Comparison of ENCODE assay signal across 8 cellular contexts in genomic region chr12:117119592-117120198, GRCh38. TPM values are rescaled to one million over a fixed set of nuclear protein-coding genes. Genes with fewer than 3 reads are reported as not detected.
DNase-seq lines count a peak whose midpoint lies in the region; ATAC-seq and TF ChIP-seq lines count a peak whose summit lies in the region.

No MANE protein-coding gene starts in this region.

- no peaks in the 10 kb centered on the region for H3K9me3 Mint-ChIP-seq in CD4-positive, alpha-beta T cell

- in situ Hi-C loops in astrocyte of the cerebellum (cut with HindIII; ENCODE audit: low sequenced_read_pairs): no loop called here

- no peak overlapping the region for H3K27ac ChIP-seq in CD4-positive, alpha-beta T cell (ENCODE audit: low read depth, low read length)
- no peak overlapping the region for H3K27ac ChIP-seq in aorta (ENCODE audit: low read depth in 1 of 2, low read length in 2 of 2)

- H3K27ac Mint-ChIP-seq in CD4-positive, alpha-beta T cell: no peak overlapping the region

- no peaks in the 10 kb centered on the region for H3K27me3 Mint-ChIP-seq in CD4-positive, alpha-beta T cell

- H3K27me3 ChIP-seq in CD4-positive, alpha-beta T cell (ENCODE audit: control insufficient read depth, insufficient read depth, low read length): no peaks in the 10 kb centered on the region
- H3K27me3 ChIP-seq in aorta (ENCODE audit: control insufficient read depth in 1 of 2, insufficient read depth in 2 of 2, low read length in 1 of 2): no peaks in the 10 kb centered on the region

- H3K36me3 Mint-ChIP-seq in CD4-positive, alpha-beta T cell (ENCODE audit: low read depth): no peaks in the 10 kb centered on the region

- TF ChIP-seq CTCF in CD4-positive, alpha-beta T cell (IDR thresholded peaks at IDR 0.05): peak; percentile 81
- peak; percentile 53 for TF ChIP-seq CTCF in astrocyte of the cerebellum (IDR thresholded peaks at IDR 0.05; ENCODE audit: low read depth, low read length, missing control alignments)

- POLR2A ChIA-PET in CD4-positive, alpha-beta T cell (lab: Charles Lee): no interaction called here

- no peak overlapping the region for H3K4me3 ChIP-seq in astrocyte of the cerebellum (ENCODE audit: low read depth, low read length)
- no peak overlapping the region for H3K4me3 ChIP-seq in aorta (ENCODE audit: low read length in 2 of 2)

- no peak for ATAC-seq in CD4-positive, alpha-beta T cell (ENCODE audit: poor library complexity)
- ATAC-seq in GM19351 (IDR thresholded peaks at IDR 0.05; ENCODE audit: unreplicated experiment): peak; percentile 58
- ATAC-seq in aorta (ENCODE audit: low FRiP score): peak; percentile 28
- no peak for ATAC-seq in GM21515 (IDR thresholded peaks at IDR 0.05; ENCODE audit: unreplicated experiment)

- no peaks in the 10 kb centered on the region for H3K9me3 ChIP-seq in CD4-positive, alpha-beta T cell (ENCODE audit: control insufficient read depth, low read length)
- H3K9me3 ChIP-seq in aorta (ENCODE audit: control insufficient read depth, low read length): no peaks in the 10 kb centered on the region

- no peaks in the 10 kb centered on the region for H3K4me1 Mint-ChIP-seq in CD4-positive, alpha-beta T cell (ENCODE audit: low read depth)

- no peak overlapping the region for H3K4me3 Mint-ChIP-seq in CD4-positive, alpha-beta T cell

- intact Hi-C loops in CD4-positive, alpha-beta T cell (cut with DNase I, micrococcal nuclease): loop anchor here (1.0 to 5.0 kb wide), 3 partner anchors 94 to 417 kb away; no protein-coding TSS in a partner anchor
- intact Hi-C loops in aorta (cut with DNase I): loop anchor here (2.0 to 5.0 kb wide), 2 partner anchors 92 to 93 kb away; no protein-coding TSS in a partner anchor

- CTCF ChIA-PET in CD4-positive, alpha-beta T cell (lab: Charles Lee): interaction anchor here (0.8 to 1.5 kb wide), 3 partner anchors 94 to 416 kb away, joined by 3 to 8 read pairs (median 4); no protein-coding TSS in a partner anchor

- peak in 1 of 10 experiments; percentile 8 for DNase-seq in CD4-positive, alpha-beta T cell
- DNase-seq in NCI-H82 treated with DMSO at 0.1 percent for 48 hours (lab: John Stamatoyannopoulos, UW; ENCODE audit: unreplicated experiment) (peak; percentile 31), astrocyte of the cerebellum (ENCODE audit: low read depth) (no peak), kidney tubule cell (ENCODE audit: low spot score) (peak; percentile 59), aorta (peak in 1 of 2 donors; percentile 33), SKM-1 treated with dmso at 0.1 percent for 144 hours (lab: John Stamatoyannopoulos, UW; ENCODE audit: unreplicated experiment) (no peak)

- H3K36me3 ChIP-seq in aorta (ENCODE audit: control insufficient read depth in 1 of 2, insufficient read depth in 2 of 2, low read length in 1 of 2): no peaks in the 10 kb centered on the region

- H3K4me1 ChIP-seq in aorta (ENCODE audit: control insufficient read depth in 1 of 2, insufficient read depth in 2 of 2, low read length in 2 of 2): no peaks in the 10 kb centered on the region

- 64 to 67% methylated on average over 6 of the region's 6 CpGs for WGBS in aorta, 2 donors

RNA-seq across cellular contexts. Expression of gene TESC, which starts 20.5 kb away (rescaled TPM):
- total RNA-seq in CD4-positive, alpha-beta T cell: 1 to 10 TPM; 2.7 to 3.0 TPM
- 10 to 100 TPM in 1 of 2 donors, 1 to 10 TPM in 1; 5.4 to 17.1 TPM for total RNA-seq in aorta
- 1 to 10 TPM in 1 of 2 donors, under 1 TPM in 1; 0.38 to 1.2 TPM for polyA plus RNA-seq in aorta

Comparison
In these comparisons a context has a peak if more than half of its experiments do, and no peak if none do; other contexts are left out.
1. ATAC-seq: peak in GM19351 (single experiment) and aorta (single experiment); none in CD4-positive, alpha-beta T cell (single experiment) and GM21515 (single experiment).
2. DNase-seq: peak in NCI-H82 treated with DMSO at 0.1 percent for 48 hours (single experiment) and kidney tubule cell (single experiment); none in astrocyte of the cerebellum (single experiment) and SKM-1 treated with dmso at 0.1 percent for 144 hours (single experiment).